In genomic region chr2:225290723-225291400, GRCh38 we compare ENCODE assay signal across 18 cellular contexts.
DNase-seq lines count a peak whose midpoint lies in the region; ATAC-seq and TF ChIP-seq lines count a peak whose summit lies in the region.
"Had no signal": no experiment of that assay in that cellular context is flagged by ENCODE, and none has a peak within 500 bp of the region (broad histone marks: within the 10 kb centered on the region; RNA-seq: fewer than 3 reads in every experiment).

No MANE protein-coding gene starts in this region.

- no peak for ATAC-seq in aorta (ENCODE audit: low FRiP score)
- ATAC-seq: CD8-positive, alpha-beta T cell had no signal

- no peak overlapping the region for H2AFZ ChIP-seq in neural cell (ENCODE audit: low read depth, low read length)
- H2AFZ ChIP-seq: GM23248 had no signal

- no peaks in the 10 kb centered on the region for H3F3A ChIP-seq in neural cell (ENCODE audit: insufficient read depth, low read length, poor library complexity, severe bottlenecking)

- H4K20me1 ChIP-seq in neural cell (ENCODE audit: insufficient read depth): no peaks in the 10 kb centered on the region
- H4K20me1 ChIP-seq: BLaER1 had no signal

- no peak for TF ChIP-seq RAD21 in neural cell (conservative IDR thresholded peaks at IDR 0.05)

- H3K79me2 ChIP-seq in neural cell (replicated peaks; ENCODE audit: insufficient read depth, low read length): no peaks in the 10 kb centered on the region

- intact Hi-C loops in aorta (cut with DNase I): no loop called here

- WGBS in aorta, 2 donors: 78 to 82% methylated on average over 8 of the region's 8 CpGs

- no peak overlapping the region for H3K27ac ChIP-seq in neural cell (ENCODE audit: low read length)
- no peak overlapping the region for H3K27ac ChIP-seq in aorta (ENCODE audit: low read depth in 1 of 2, low read length in 2 of 2)
- H3K27ac ChIP-seq: BLaER1, C4-2B, GM23248 had no signal

- no peaks in the 10 kb centered on the region for H3K9me3 ChIP-seq in neural cell (ENCODE audit: low read length)
- no peaks in the 10 kb centered on the region for H3K9me3 ChIP-seq in aorta (ENCODE audit: control insufficient read depth, low read length)
- H3K9me3 ChIP-seq: BLaER1, Caco-2 had no signal

- peaks cover 5% of the 10 kb centered on the region for H3K27me3 ChIP-seq in neural cell (ENCODE audit: insufficient read depth, low read depth, low read length)
- H3K27me3 ChIP-seq in aorta (ENCODE audit: control insufficient read depth in 1 of 2, insufficient read depth in 2 of 2, low read length in 1 of 2): no peaks in the 10 kb centered on the region
- H3K27me3 ChIP-seq: BLaER1 had no signal

- no peaks in the 10 kb centered on the region for H3K36me3 ChIP-seq in neural cell (ENCODE audit: insufficient read depth, low read length)
- H3K36me3 ChIP-seq in aorta (ENCODE audit: control insufficient read depth in 1 of 2, insufficient read depth in 2 of 2, low read length in 1 of 2): no peaks in the 10 kb centered on the region
- H3K36me3 ChIP-seq: BLaER1 had no signal

- TF ChIP-seq CTCF in neural cell (IDR thresholded peaks at IDR 0.05; ENCODE audit: poor library complexity, severe bottlenecking): no peak

- H3K4me1 ChIP-seq in aorta (ENCODE audit: control insufficient read depth in 1 of 2, insufficient read depth in 2 of 2, low read length in 2 of 2): no peaks in the 10 kb centered on the region
- H3K4me1 ChIP-seq: BLaER1, Caco-2 had no signal

- H3K4me3 ChIP-seq in neural cell (ENCODE audit: low read length): no peak overlapping the region
- no peak overlapping the region for H3K4me3 ChIP-seq in aorta (ENCODE audit: low read length in 2 of 2)
- H3K4me3 ChIP-seq: BLaER1, GM23248 had no signal

- H3K9ac ChIP-seq in neural cell (ENCODE audit: low read length): no peak overlapping the region
- H3K9ac ChIP-seq: BLaER1, GM23248 had no signal

- peak; percentile 99 for TF ChIP-seq EP300 in neural cell (conservative IDR thresholded peaks at IDR 0.05; ENCODE audit: poor library complexity, severe bottlenecking)

- DNase-seq in EL (peak; percentile 35), HT1080 (ENCODE audit: low read depth) (peak; percentile 1), glomerular visceral epithelial cell (ENCODE audit: extremely low spot score) (peak; percentile 43), MV-4-11 (lab: John Stamatoyannopoulos, UW) (no peak), aorta (no peak), activated gamma-delta T cell treated with Interleukin-2 at 50 U/mL for 16 hours (no peak), hepatic stellate cell (ENCODE audit: low spot score) (no peak)
- DNase-seq: Caco-2; CD4-positive, CD25-positive, alpha-beta regulatory T cell; CD8-positive, alpha-beta T cell; DMS153; DND-41; GM23248; H7; HCEC 1CT had no signal

- no peaks in the 10 kb centered on the region for H3K9me2 ChIP-seq in neural cell (ENCODE audit: insufficient read depth, low read length)

- no peak overlapping the region for H3K4me2 ChIP-seq in neural cell (ENCODE audit: low read length)
- H3K4me2 ChIP-seq: BLaER1 had no signal

TF ChIP-seq in neural cell, 6 proteins besides CTCF, POLR2A, EP300 and RAD21:
- TF ChIP-seq POLR2AphosphoS5 (IDR thresholded peaks at IDR 0.05): peak; percentile 100
- peak; percentile 25 for TF ChIP-seq MXI1 (conservative IDR thresholded peaks at IDR 0.05; ENCODE audit: poor library complexity, severe bottlenecking)
- TF ChIP-seq TAF1 (IDR thresholded peaks at IDR 0.05; ENCODE audit: low read depth): no peak
- no peak for TF ChIP-seq EZH2 (IDR thresholded peaks at IDR 0.05; ENCODE audit: borderline replicate concordance, insufficient read depth, low read length, poor library complexity, severe bottlenecking)
- TF ChIP-seq SMC3 (conservative IDR thresholded peaks at IDR 0.05; ENCODE audit: poor library complexity): no peak
- peak; percentile 44 for TF ChIP-seq REST (IDR thresholded peaks at IDR 0.05; ENCODE audit: borderline replicate concordance)

Comparison
In these comparisons a context has a peak if more than half of its experiments do, and no peak if none do; other contexts are left out.
1. DNase-seq: peak in EL (single experiment), HT1080 (single experiment) and glomerular visceral epithelial cell (single experiment); none in MV-4-11 (single experiment), aorta (0 of 2), activated gamma-delta T cell treated with Interleukin-2 at 50 U/mL for 16 hours (single experiment) and hepatic stellate cell (single experiment).